In genomic region chr4:157246959-157247358, GRCh38 we compare ENCODE assay signal across 20 cellular contexts. TPM values are rescaled to one million over a fixed set of nuclear protein-coding genes. Genes with fewer than 3 reads are reported as not detected.
A peak's percentile ranks its signal among the peaks of the same experiment; 100 is the strongest.
DNase-seq lines count a peak whose midpoint lies in the region; TF ChIP-seq lines count a peak whose summit lies in the region.
"Had no signal": no experiment of that assay in that cellular context is flagged by ENCODE, and none has a peak within 500 bp of the region (broad histone marks: within the 10 kb centered on the region; RNA-seq: fewer than 3 reads in every experiment).

No MANE protein-coding gene starts in this region.

- H3K36me3 ChIP-seq in adrenal gland (replicated peaks in 1 of 2): no peaks in the 10 kb centered on the region

- TF ChIP-seq POLR2A in adrenal gland (IDR thresholded peaks at IDR 0.05): no peak

- H3K4me1 Mint-ChIP-seq in mesothelial cell of epicardium: peaks cover 7% of the 10 kb centered on the region

- TF ChIP-seq CTCF in adrenal gland (IDR thresholded peaks at IDR 0.05) (no peak), mesothelial cell of epicardium (IDR thresholded peaks at IDR 0.05; ENCODE audit: unreplicated experiment) (no peak)

- no peak overlapping the region for H3K27ac ChIP-seq in adrenal gland
- H3K27ac ChIP-seq in substantia nigra (ENCODE audit: low read depth, low read length, poor library complexity, severe bottlenecking): peak overlapping the region; percentile 67

- peak; percentile 9 for DNase-seq in COLO829 (ENCODE audit: low spot score)
- peak in 6 of 7 donors; percentile 11 to 74 (median 33) for DNase-seq in adrenal gland
- peak; percentile 74 for DNase-seq in foreskin melanocyte
- peak in 1 of 49 donors; percentile 34 for DNase-seq in substantia nigra (lab: John Stamatoyannopoulos, UW)
- no peak for DNase-seq in activated naive CD4-positive, alpha-beta T cell treated with Interleukin-2 at 50 U/mL for 16 hours
- DNase-seq in NCI-H774 (lab: John Stamatoyannopoulos, UW): no peak
- DNase-seq in mesothelial cell of epicardium (ENCODE audit: low spot score in 2 of 2, unreplicated experiment in 2 of 2): no peak
- DNase-seq in UCSD-AML1 (lab: John Stamatoyannopoulos, UW; ENCODE audit: unreplicated experiment): no peak
- DNase-seq: CD4-positive, alpha-beta T cell; GF-D8; HCEC 1CT; Kasumi-1; NCI-H1092 treated with DMSO at 0.1 percent for 48 hours; NCI-H146; NCI-H2029 treated with DMSO at 0.1 percent for 48 hours; NCI-H2171; NK-92 treated with Interleukin-12 subunit alpha and Interleukin-12 subunit beta, amount 100 ng/mL, for 24 hours; SHP77 had no signal

- H3K4me1 ChIP-seq in adrenal gland (replicated peaks in 1 of 2): no peaks in the 10 kb centered on the region

- no peaks in the 10 kb centered on the region for H3K27me3 ChIP-seq in adrenal gland

- no peaks in the 10 kb centered on the region for H3K36me3 Mint-ChIP-seq in mesothelial cell of epicardium

- peaks cover 13% of the 10 kb centered on the region for H3K27me3 Mint-ChIP-seq in mesothelial cell of epicardium (ENCODE audit: low read depth)
- H3K27me3 Mint-ChIP-seq: CD4-positive, alpha-beta T cell had no signal

- H3K9me3 Mint-ChIP-seq in mesothelial cell of epicardium: no peaks in the 10 kb centered on the region
- H3K9me3 Mint-ChIP-seq: GM23338 had no signal

- intact Hi-C loops in adrenal gland (cut with DNase I): no loop called here

- H3K4me3 ChIP-seq in adrenal gland: no peak overlapping the region
- H3K4me3 ChIP-seq: GM23338 had no signal

- H3K9me3 ChIP-seq in adrenal gland (replicated peaks in 1 of 3): no peaks in the 10 kb centered on the region

- no peak overlapping the region for H3K27ac Mint-ChIP-seq in mesothelial cell of epicardium
- H3K27ac Mint-ChIP-seq: CD4-positive, alpha-beta T cell; GM23338 had no signal

- H3K4me3 Mint-ChIP-seq in mesothelial cell of epicardium: no peak overlapping the region
- H3K4me3 Mint-ChIP-seq: CD4-positive, alpha-beta T cell; GM23338 had no signal

RNA-seq across cellular contexts. Expression of gene GRIA2, which starts 26.4 kb away (rescaled TPM):
- total RNA-seq in adrenal gland (10 to 100 TPM in 1 of 8 donors, 1 to 10 TPM in 3, under 1 TPM in 2, not detected in 2; 0.18 to 13.5 (median 2.5) TPM), mesothelial cell of epicardium (4.4 to 6.2 TPM (median 4.5 TPM) in 3 replicates)
- 1 to 10 TPM; 1.2 to 9.5 (median 3.9) TPM for polyA plus RNA-seq in adrenal gland
- total RNA-seq: CD4-positive, alpha-beta T cell; GM23338 had no signal
- polyA plus RNA-seq: BJ, GM23338 had no signal

Comparison
In these comparisons a context has a peak if more than half of its experiments do, and no peak if none do; other contexts are left out.
1. DNase-seq: peak in COLO829 (single experiment), adrenal gland (6 of 7) and foreskin melanocyte (single experiment); none in activated naive CD4-positive, alpha-beta T cell treated with Interleukin-2 at 50 U/mL for 16 hours (single experiment), NCI-H774 (single experiment), mesothelial cell of epicardium (0 of 2) and UCSD-AML1 (single experiment).